Comparison of ENCODE assay signal across 21 cellular contexts in genomic region chr5:76029739-76030138, GRCh38. TPM values are rescaled to one million over a fixed set of nuclear protein-coding genes. Genes with fewer than 3 reads are reported as not detected.
"Had no signal": no experiment of that assay in that cellular context is flagged by ENCODE, and none has a peak within 500 bp of the region (broad histone marks: within the 10 kb centered on the region; RNA-seq: fewer than 3 reads in every experiment).

No MANE protein-coding gene starts in this region.

- H3K27me3 ChIP-seq: heart left ventricle, testis, tibial nerve had no signal

- H3K4me3 ChIP-seq: coronary artery, dorsolateral prefrontal cortex, heart left ventricle, spleen, testis, tibial nerve had no signal

- ATAC-seq: heart left ventricle; natural killer cell; sciatic nerve; stimulated activated naive B cell treated with anti-CD40 and anti-IgM and Interleukin-4, amounts not matched to agents 10 μg/mL and 1 μg/mL and 100 μg/mL, for 72 hours; stimulated activated naive CD8-positive, alpha-beta T cell treated with anti-CD3 and anti-CD28 coated beads, Interleukin-15, amount 100 ng/mL, for 72 hours had no signal

- H3K9me3 ChIP-seq: testis, tibial nerve had no signal

- H3K27ac ChIP-seq: coronary artery, dorsolateral prefrontal cortex, heart left ventricle, spleen, testis, tibial nerve had no signal

- H3K36me3 ChIP-seq: heart left ventricle, spleen, tibial nerve had no signal

- H3K4me1 ChIP-seq: heart left ventricle, spleen, testis, tibial nerve had no signal

- DNase-seq: dorsolateral prefrontal cortex; effector CD8-positive, alpha-beta T cell; foreskin melanocyte; heart left ventricle; hippocampal formation; natural killer cell; posterior cingulate gyrus; spleen; stimulated activated CD4-positive, alpha-beta T cell treated with anti-CD3 and anti-CD28 coated beads, Interleukin-15, amount 100 ng/mL, for 24 hours; stimulated activated CD4-positive, alpha-beta T cell treated with anti-CD3 and anti-CD28 coated beads, Interleukin-1b, Interleukin-23, amount 100 ng/mL, for 48 hours; stimulated activated CD4-positive, alpha-beta T cell treated with anti-CD3 and anti-CD28 coated beads, Interleukin-4, amount 100 ng/mL, for 24 hours; stimulated activated naive B cell treated with anti-CD40 and anti-IgM and Interleukin-4, amounts not matched to agents 10 μg/mL and 1 μg/mL and 100 μg/mL, for 72 hours; stimulated activated naive CD8-positive, alpha-beta T cell treated with anti-CD3 and anti-CD28 coated beads, Interleukin-15, amount 100 ng/mL, for 72 hours; testis had no signal

RNA-seq across cellular contexts. Expression of gene SV2C, which starts 53.4 kb away (rescaled TPM):
- total RNA-seq: glomerular endothelial cell, myocyte, natural killer cell, osteocyte, pulmonary artery endothelial cell had no signal
